ENCODE assay signal across 10 cellular contexts in the genomic region with DNA sequence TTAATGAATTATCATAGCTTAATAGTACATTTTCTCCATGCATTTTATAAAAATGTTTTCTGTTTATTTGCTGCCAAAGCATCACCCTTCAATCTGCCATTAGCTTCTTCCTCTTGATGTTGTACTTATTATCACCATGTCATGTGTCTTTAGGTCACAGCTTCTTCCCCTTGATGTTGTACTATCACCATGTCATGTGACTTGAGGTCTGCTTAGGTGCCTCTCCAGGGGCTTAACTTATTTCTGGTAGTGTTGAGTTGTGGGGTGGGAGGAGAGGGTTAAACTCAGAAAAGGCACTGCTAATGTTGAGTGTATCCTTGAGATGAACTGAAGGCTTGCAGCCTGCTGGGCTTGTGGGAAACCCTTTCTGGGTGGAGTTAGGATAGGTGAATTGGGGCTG.
DNase-seq lines count a peak whose midpoint lies in the region; ATAC-seq, FAIRE-seq and TF ChIP-seq lines count a peak whose summit lies in the region.
"Had no signal": no experiment of that assay in that cellular context is flagged by ENCODE, and none has a peak within 500 bp of the region (broad histone marks: within the 10 kb centered on the region; RNA-seq: fewer than 3 reads in every experiment).

No MANE protein-coding gene starts in this region.

- no peak for DNase-seq in GM18507 (ENCODE audit: extremely low spot score, insufficient read length, low read depth)
- DNase-seq in mammary epithelial cell, result no peak
- no peak for DNase-seq in activated naive CD4-positive, alpha-beta T cell treated with anti-CD3 and anti-CD28 coated beads, Interleukin-2, amount 50 U/mL, for 16 hours
- DNase-seq in HAP-1 (ENCODE audit: low spot score in 2 of 2), result no peak
- DNase-seq in midbrain (lab: John Stamatoyannopoulos, UW), result no peak
- DNase-seq: COR-L47; effector CD4-positive, alpha-beta T cell; NCI-H1694 treated with DMSO at 0.1 percent for 48 hours had no signal

- H3K4me3 ChIP-seq in mammary epithelial cell (replicated peaks in 1 of 3; ENCODE audit: insufficient read depth in 1 of 3, low read depth in 2 of 3, low read length in 3 of 3), result no peak overlapping the region
- no peak overlapping the region for H3K4me3 ChIP-seq in skeletal muscle satellite cell (ENCODE audit: low read length)
- H3K4me3 ChIP-seq in HAP-1, result no peak overlapping the region

- peak; percentile 32 for ATAC-seq in HG03378 (IDR thresholded peaks at IDR 0.05; ENCODE audit: unreplicated experiment)

- FAIRE-seq in GM18507 (lab: Jason Lieb, UNC), result peak; percentile 62

- CTCF ChIA-PET in mammary epithelial cell (lab: Charles Lee; ENCODE audit: low non-redundant PET), result interaction anchor here (0.7 kb wide), 1 partner anchor 381 kb away, joined by 6 read pairs; no protein-coding TSS in a partner anchor

- dilution Hi-C loops in mammary epithelial cell (cut with HindIII; ENCODE audit: low sequenced_read_pairs), result no loop called here

- H3K79me2 ChIP-seq in mammary epithelial cell (ENCODE audit: insufficient read depth, low read length), result peaks cover 2% of the 10 kb centered on the region

- no peak for TF ChIP-seq CTCF in mammary epithelial cell (conservative IDR thresholded peaks at IDR 0.05 in 1 of 2, IDR thresholded peaks at IDR 0.05 in 1 of 2; ENCODE audit: extremely low read depth in 1 of 2, insufficient read depth in 1 of 2, low read depth in 1 of 2, low read length in 2 of 2)

- H3K4me1 ChIP-seq in mammary epithelial cell (ENCODE audit: insufficient read depth, low read length), result peaks cover 59% of the 10 kb centered on the region
- peaks cover 53% of the 10 kb centered on the region for H3K4me1 ChIP-seq in skeletal muscle satellite cell (ENCODE audit: control insufficient read depth, insufficient read depth, low read length)
- H3K4me1 ChIP-seq in HAP-1, result no peaks in the 10 kb centered on the region

- H3K36me3 ChIP-seq in mammary epithelial cell (ENCODE audit: insufficient read depth, low read length) (no peaks in the 10 kb centered on the region), skeletal muscle satellite cell (ENCODE audit: insufficient read depth, low read length) (no peaks in the 10 kb centered on the region), HAP-1 (replicated peaks) (no peaks in the 10 kb centered on the region; the same call in 1 of the 2 replicates)

- no peaks in the 10 kb centered on the region for H4K20me1 ChIP-seq in mammary epithelial cell (ENCODE audit: insufficient read depth, low read length)

- H3K9ac ChIP-seq in mammary epithelial cell (ENCODE audit: insufficient read depth, low read length) (no peak overlapping the region), skeletal muscle satellite cell (ENCODE audit: low read depth, low read length) (no peak overlapping the region)

- no peaks in the 10 kb centered on the region for H3K27me3 ChIP-seq in mammary epithelial cell (ENCODE audit: insufficient read depth, low read length)
- no peaks in the 10 kb centered on the region for H3K27me3 ChIP-seq in skeletal muscle satellite cell (ENCODE audit: control insufficient read depth, insufficient read depth, low read length)
- H3K27me3 ChIP-seq in HAP-1 (ENCODE audit: low read depth), result no peaks in the 10 kb centered on the region

- BruUV-seq in mammary epithelial cell (replicated peaks; lab: Mats Ljungman, UMichigan), result no TSS peak

- intact Hi-C loops in mammary epithelial cell (cut with micrococcal nuclease), result loop anchor here (5.0 kb wide), 1 partner anchor 166 kb away; no protein-coding TSS in a partner anchor

- no peaks in the 10 kb centered on the region for H3K9me3 ChIP-seq in mammary epithelial cell (replicated peaks; ENCODE audit: insufficient read depth, low read length)
- no peaks in the 10 kb centered on the region for H3K9me3 ChIP-seq in skeletal muscle satellite cell (replicated peaks; ENCODE audit: low read length)
- H3K9me3 ChIP-seq in HAP-1, result no peaks in the 10 kb centered on the region

- peak overlapping the region; percentile 89 for H3K27ac ChIP-seq in mammary epithelial cell (ENCODE audit: insufficient read depth, low read depth, low read length)

- no peak overlapping the region for H2AFZ ChIP-seq in mammary epithelial cell (ENCODE audit: low read depth, low read length)

- H3K4me2 ChIP-seq in mammary epithelial cell (ENCODE audit: insufficient read depth, low read depth, low read length), result peak overlapping the region; percentile 32
- H3K4me2 ChIP-seq in skeletal muscle satellite cell (ENCODE audit: low read length), result peak overlapping the region; percentile 42

- in situ Hi-C loops in mammary epithelial cell (cut with MboI; ENCODE audit: low sequenced_read_pairs in 2 of 2) (no loop called here), HAP-1 (cut with MboI; ENCODE audit: low sequenced_read_pairs) (no loop called here)
